8 cellular contexts compared by ENCODE assay signal in genomic region chr3:13494463-13495350, GRCh38. TPM values are rescaled to one million over a fixed set of nuclear protein-coding genes. Genes with fewer than 3 reads are reported as not detected.
A peak's percentile ranks its signal among the peaks of the same experiment; 100 is the strongest.
DNase-seq lines count a peak whose midpoint lies in the region; ATAC-seq and TF ChIP-seq lines count a peak whose summit lies in the region.

No MANE protein-coding gene starts in this region.

- no peaks in the 10 kb centered on the region for H3K9me3 Mint-ChIP-seq in activated CD4-positive, alpha-beta T cell treated with anti-CD3 and anti-CD28 coated beads, Interleukin-2, amount 10 ng/mL, durations not matched to agents 24 days and 14 days
- no peaks in the 10 kb centered on the region for H3K9me3 Mint-ChIP-seq in stimulated activated naive CD8-positive, alpha-beta T cell treated with anti-CD3 and anti-CD28 coated beads, Interleukin-15, amount 100 ng/mL, for 72 hours

- peaks cover 1% of the 10 kb centered on the region for H3K27me3 Mint-ChIP-seq in activated CD4-positive, alpha-beta T cell treated with anti-CD3 and anti-CD28 coated beads, Interleukin-2, amount 10 ng/mL, durations not matched to agents 24 days and 14 days
- no peaks in the 10 kb centered on the region for H3K27me3 Mint-ChIP-seq in stimulated activated naive CD8-positive, alpha-beta T cell treated with anti-CD3 and anti-CD28 coated beads, Interleukin-15, amount 100 ng/mL, for 72 hours

- intact Hi-C loops in activated CD4-positive, alpha-beta T cell treated with anti-CD3 and anti-CD28 coated beads, Interleukin-2, amount 10 ng/mL, durations not matched to agents 24 days and 14 days (cut with micrococcal nuclease): loop anchor here (5.0 kb wide), 1 partner anchor 393 kb away; no protein-coding TSS in a partner anchor
- intact Hi-C loops in left ventricle myocardium inferior (cut with micrococcal nuclease): no loop called here

- H3K9me3 ChIP-seq in left ventricle myocardium inferior (replicated peaks): peaks cover 10% of the 10 kb centered on the region

- H3K4me3 ChIP-seq in WI38 (ENCODE audit: low read depth, low read length) (no peak overlapping the region), left ventricle myocardium inferior (no peak overlapping the region)

- H3K27ac ChIP-seq in left ventricle myocardium inferior (replicated peaks): no peak overlapping the region

- peaks cover 2% of the 10 kb centered on the region for H3K4me1 Mint-ChIP-seq in activated CD4-positive, alpha-beta T cell treated with anti-CD3 and anti-CD28 coated beads, Interleukin-2, amount 10 ng/mL, durations not matched to agents 24 days and 14 days
- H3K4me1 Mint-ChIP-seq in stimulated activated naive CD8-positive, alpha-beta T cell treated with anti-CD3 and anti-CD28 coated beads, Interleukin-15, amount 100 ng/mL, for 72 hours: no peaks in the 10 kb centered on the region

- ATAC-seq in stimulated activated naive CD8-positive, alpha-beta T cell treated with anti-CD3 and anti-CD28 coated beads, Interleukin-15, amount 100 ng/mL, for 72 hours: peak; percentile 33

- no peaks in the 10 kb centered on the region for H3K27me3 ChIP-seq in left ventricle myocardium inferior (ENCODE audit: low read depth)

- peak; percentile 39 for TF ChIP-seq CTCF in WI38 (IDR thresholded peaks at IDR 0.05; ENCODE audit: low read depth, low read length)
- TF ChIP-seq CTCF in left ventricle myocardium inferior (IDR thresholded peaks at IDR 0.05; ENCODE audit: borderline replicate concordance): peak; percentile 63

- no peaks in the 10 kb centered on the region for H3K36me3 Mint-ChIP-seq in activated CD4-positive, alpha-beta T cell treated with anti-CD3 and anti-CD28 coated beads, Interleukin-2, amount 10 ng/mL, durations not matched to agents 24 days and 14 days (ENCODE audit: low read depth)

- H3K27ac Mint-ChIP-seq in activated CD4-positive, alpha-beta T cell treated with anti-CD3 and anti-CD28 coated beads, Interleukin-2, amount 10 ng/mL, durations not matched to agents 24 days and 14 days: no peak overlapping the region
- H3K27ac Mint-ChIP-seq in stimulated activated naive CD8-positive, alpha-beta T cell treated with anti-CD3 and anti-CD28 coated beads, Interleukin-15, amount 100 ng/mL, for 72 hours: peak overlapping the region in 1 of 2 donors; percentile 37

- peak; percentile 11 to 15 for DNase-seq in activated CD4-positive, alpha-beta T cell treated with anti-CD3 and anti-CD28 coated beads, Interleukin-2, amount 50 U/mL, for 48 hours
- DNase-seq in activated CD4-positive, alpha-beta T cell treated with anti-CD3 and anti-CD28 coated beads, Interleukin-2, amount 10 ng/mL, durations not matched to agents 24 days and 14 days: no peak
- DNase-seq in left ventricle myocardium inferior: peak; percentile 18
- no peak for DNase-seq in stimulated activated naive CD8-positive, alpha-beta T cell treated with anti-CD3 and anti-CD28 coated beads, Interleukin-15, amount 100 ng/mL, for 72 hours
- no peak for DNase-seq in activated CD8-positive, alpha-beta memory T cell treated with anti-CD3 and anti-CD28 coated beads, Interleukin-2, amount 50 U/mL, for 48 hours
- DNase-seq in cerebellum (ENCODE audit: low spot score): no peak
- no peak for DNase-seq in NCI-H2029 treated with DMSO at 0.1 percent for 48 hours (lab: John Stamatoyannopoulos, UW)

- peaks cover 12% of the 10 kb centered on the region for H3K36me3 ChIP-seq in left ventricle myocardium inferior

- peaks cover 22% of the 10 kb centered on the region for H3K4me1 ChIP-seq in left ventricle myocardium inferior

- no peak overlapping the region for H3K4me3 Mint-ChIP-seq in activated CD4-positive, alpha-beta T cell treated with anti-CD3 and anti-CD28 coated beads, Interleukin-2, amount 10 ng/mL, durations not matched to agents 24 days and 14 days
- H3K4me3 Mint-ChIP-seq in stimulated activated naive CD8-positive, alpha-beta T cell treated with anti-CD3 and anti-CD28 coated beads, Interleukin-15, amount 100 ng/mL, for 72 hours: no peak overlapping the region

RNA-seq across cellular contexts. Expression of gene HDAC11, which starts 14.6 kb away (rescaled TPM):
- total RNA-seq in activated CD4-positive, alpha-beta T cell treated with anti-CD3 and anti-CD28 coated beads, Interleukin-2, amount 10 ng/mL, durations not matched to agents 24 days and 14 days: 1.5 and 2.1 TPM in 2 replicates
- total RNA-seq in left ventricle myocardium inferior (34.3 TPM), cerebellum (7.6 TPM)

RNA-seq across cellular contexts. Expression of gene FBLN2, which starts 54.2 kb away (rescaled TPM):
- total RNA-seq in activated CD4-positive, alpha-beta T cell treated with anti-CD3 and anti-CD28 coated beads, Interleukin-2, amount 10 ng/mL, durations not matched to agents 24 days and 14 days: not detected in 2 replicates
- total RNA-seq in left ventricle myocardium inferior: 56.7 TPM
- total RNA-seq in cerebellum: 11.3 TPM

Comparison
In these comparisons a context has a peak if more than half of its experiments do, and no peak if none do; other contexts are left out.
1. DNase-seq: peak in activated CD4-positive, alpha-beta T cell treated with anti-CD3 and anti-CD28 coated beads, Interleukin-2, amount 50 U/mL, for 48 hours (2 of 2) and left ventricle myocardium inferior (single experiment); none in activated CD4-positive, alpha-beta T cell treated with anti-CD3 and anti-CD28 coated beads, Interleukin-2, amount 10 ng/mL, durations not matched to agents 24 days and 14 days (single experiment), stimulated activated naive CD8-positive, alpha-beta T cell treated with anti-CD3 and anti-CD28 coated beads, Interleukin-15, amount 100 ng/mL, for 72 hours (0 of 2), activated CD8-positive, alpha-beta memory T cell treated with anti-CD3 and anti-CD28 coated beads, Interleukin-2, amount 50 U/mL, for 48 hours (single experiment), cerebellum (single experiment) and NCI-H2029 treated with DMSO at 0.1 percent for 48 hours (single experiment).
2. RNA of gene FBLN2, which starts 54.2 kb away (total RNA-seq): 56.7 TPM in left ventricle myocardium inferior (single experiment) and 11.3 TPM in cerebellum (single experiment); not detected in activated CD4-positive, alpha-beta T cell treated with anti-CD3 and anti-CD28 coated beads, Interleukin-2, amount 10 ng/mL, durations not matched to agents 24 days and 14 days; every median in the first group is over 10 times any median in the second.